ENCODE assay signal across 8 cellular contexts in the genomic region with DNA sequence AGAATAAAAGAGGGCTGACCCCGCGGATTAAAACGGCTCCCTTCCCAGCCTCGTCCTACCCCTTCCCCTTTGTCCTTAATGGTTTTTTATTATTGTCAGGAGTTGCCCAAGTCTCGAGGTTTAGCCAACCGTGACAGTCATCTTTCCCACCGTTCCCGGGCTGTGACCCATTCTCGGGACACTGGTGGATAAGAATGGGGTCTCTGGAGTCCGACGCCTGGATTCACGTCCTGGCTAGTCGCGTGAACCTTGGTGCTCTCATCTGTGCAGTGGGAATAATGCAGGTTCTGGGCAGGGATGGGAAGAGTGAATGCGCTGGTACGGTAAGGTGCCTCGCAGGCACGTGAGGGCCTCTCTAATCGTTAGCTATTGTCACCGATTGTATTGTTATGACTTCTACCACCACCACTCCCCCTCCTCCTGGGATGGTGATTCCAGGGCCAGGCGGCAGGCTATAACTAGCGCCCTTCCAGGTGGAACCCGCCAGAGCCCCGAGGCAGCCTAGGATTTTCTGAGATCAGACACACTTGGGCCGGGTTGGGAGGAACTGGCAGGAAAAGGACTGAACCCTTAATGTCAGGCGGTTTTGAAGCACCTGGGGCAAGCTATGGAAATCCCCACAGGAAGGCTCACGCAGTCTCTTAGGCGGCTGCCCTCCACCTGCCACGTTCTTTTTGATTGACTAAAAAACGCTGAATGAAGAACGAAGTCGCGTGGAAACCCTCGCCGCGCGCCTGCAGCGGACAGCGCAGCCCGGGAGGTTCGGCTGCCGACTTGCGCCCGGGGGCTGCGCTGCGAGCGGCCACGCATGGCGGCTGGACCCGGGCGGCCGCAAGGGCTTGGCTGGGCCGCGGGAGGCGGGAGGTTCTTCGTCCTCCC. TPM values are rescaled to one million over a fixed set of nuclear protein-coding genes. Genes with fewer than 3 reads are reported as not detected.
DNase-seq lines count a peak whose midpoint lies in the region; ATAC-seq and TF ChIP-seq lines count a peak whose summit lies in the region.

No MANE protein-coding gene starts in this region.

- ATAC-seq in GM21423 (IDR thresholded peaks at IDR 0.05; ENCODE audit: unreplicated experiment) = no peak

- H3K4me2 ChIP-seq in skeletal muscle satellite cell (ENCODE audit: low read length) = peak overlapping the region; percentile 95

- H3K4me3 ChIP-seq in HFF-Myc (replicated peaks; ENCODE audit: low read depth, low read length) = peak overlapping the region; percentile 98
- peak overlapping the region; percentile 87 to 95 for H3K4me3 ChIP-seq in foreskin fibroblast (ENCODE audit: low read depth in 1 of 2, low read length in 2 of 2)
- H3K4me3 ChIP-seq in skeletal muscle satellite cell (ENCODE audit: low read length) = peak overlapping the region; percentile 88
- no peak overlapping the region for H3K4me3 ChIP-seq in BE2C (ENCODE audit: low read depth, low read length)

- DNase-seq in HFF-Myc (ENCODE audit: extremely low read depth, low read depth) = no peak
- DNase-seq in activated CD8-positive, alpha-beta memory T cell treated with anti-CD3 and anti-CD28 coated beads, Interleukin-2, amount 50 U/mL, for 4 hours = peak; percentile 46
- DNase-seq in foreskin fibroblast = peak in 1 of 2 donors; percentile 51
- no peak for DNase-seq in BE2C
- no peak for DNase-seq in Kasumi-1 (lab: John Stamatoyannopoulos, UW)
- DNase-seq in NCI-H2107 treated with DMSO at 0.1 percent for 48 hours (lab: John Stamatoyannopoulos, UW; ENCODE audit: unreplicated experiment) = no peak

- H3K9ac ChIP-seq in skeletal muscle satellite cell (ENCODE audit: low read depth, low read length) = peak overlapping the region; percentile 95

- TF ChIP-seq CTCF in HFF-Myc (IDR thresholded peaks at IDR 0.05; ENCODE audit: low read depth, low read length, missing control alignments) (no peak), foreskin fibroblast (IDR thresholded peaks at IDR 0.05; ENCODE audit: low read depth, low read length) (no peak), BE2C (IDR thresholded peaks at IDR 0.05; ENCODE audit: low read depth, low read length) (no peak)

- H3K4me1 ChIP-seq in skeletal muscle satellite cell (ENCODE audit: control insufficient read depth, insufficient read depth, low read length) = peaks cover 43% of the 10 kb centered on the region
- no peaks in the 10 kb centered on the region for H3K4me1 ChIP-seq in BE2C

- H3K9me3 ChIP-seq in skeletal muscle satellite cell (replicated peaks; ENCODE audit: low read length) (no peaks in the 10 kb centered on the region), BE2C (no peaks in the 10 kb centered on the region)

- H3K27me3 ChIP-seq in skeletal muscle satellite cell (ENCODE audit: control insufficient read depth, insufficient read depth, low read length) (no peaks in the 10 kb centered on the region), BE2C (peaks cover 62% of the 10 kb centered on the region)

- H3K36me3 ChIP-seq in skeletal muscle satellite cell (ENCODE audit: insufficient read depth, low read length) = no peaks in the 10 kb centered on the region
- no peaks in the 10 kb centered on the region for H3K36me3 ChIP-seq in BE2C

RNA-seq across cellular contexts. Expression of a gene that starts 2.7 kb away (rescaled TPM):
- 31.4 and 34.9 TPM in 2 replicates for total RNA-seq in skeletal muscle satellite cell (2012; rRNA removed)
- 0.22 TPM for polyA plus RNA-seq in BE2C (2012; ENCODE audit: insufficient read depth, insufficient read length, low read depth)
